Comparison of ENCODE assay signal across 8 cellular contexts in genomic region chr11:78350646-78351165, GRCh38.
DNase-seq lines count a peak whose midpoint lies in the region; ATAC-seq and TF ChIP-seq lines count a peak whose summit lies in the region.

No MANE protein-coding gene starts in this region.

- no peak overlapping the region for H4K8ac ChIP-seq in H9 (replicated peaks; ENCODE audit: insufficient read length, low read depth, low read length)

- peaks cover 0 to 74% of the 10 kb centered on the region in 2 donors for H3K4me1 ChIP-seq in right atrium auricular region
- peaks cover 13 to 22% (median 17%) of the 10 kb centered on the region in 3 donors for H3K4me1 ChIP-seq in skeletal muscle tissue (ENCODE audit: control insufficient read depth in 3 of 3, insufficient read depth in 3 of 3, low read length in 3 of 3)
- peaks cover 5% of the 10 kb centered on the region for H3K4me1 ChIP-seq in H9 (ENCODE audit: insufficient read depth, low read length)

- no peak overlapping the region for H2BK5ac ChIP-seq in H9 (ENCODE audit: insufficient read length, low read length)

- TF ChIP-seq CTCF in WTC11 (IDR thresholded peaks at IDR 0.05) (no peak), right atrium auricular region (IDR thresholded peaks at IDR 0.05) (no peak), H9 (conservative IDR thresholded peaks at IDR 0.05) (no peak)

- H3K27me3 Mint-ChIP-seq in WTC11 (ENCODE audit: low read depth) = no peaks in the 10 kb centered on the region; the same call in 1 of the 2 replicates
- peaks cover 13 to 25% of the 10 kb centered on the region in 2 donors for H3K27me3 Mint-ChIP-seq in effector memory CD8-positive, alpha-beta T cell
- no peaks in the 10 kb centered on the region; the same call in 1 of the 2 replicates for H3K27me3 Mint-ChIP-seq in H9 (ENCODE audit: low read depth)

- no peak overlapping the region for H2BK12ac ChIP-seq in H9 (ENCODE audit: insufficient read length, low read depth, low read length)

- whole genome bisulfite sequencing in H9 (ENCODE audit: extremely low coverage, insufficient read length, low lambda C conversion rate) = no CpG with 5 or more reads among the region's 7 CpGs

- no peak overlapping the region for H2AK5ac ChIP-seq in H9 (ENCODE audit: insufficient read length, low read length)

- peak; percentile 22; the same call in 1 of the 2 replicates for ATAC-seq in WTC11
- no peak for ATAC-seq in effector memory CD8-positive, alpha-beta T cell (replicated peaks)
- ATAC-seq in HG03457 (IDR thresholded peaks at IDR 0.05; ENCODE audit: unreplicated experiment) = no peak

- no peak overlapping the region for H3K56ac ChIP-seq in H9 (ENCODE audit: insufficient read length, low read depth, low read length)

- H3K27ac Mint-ChIP-seq in WTC11 (peak overlapping the region; percentile 30; the same call in 1 of the 2 replicates), H9 (peak overlapping the region in 1 of 3 experiments; percentile 78; a peak in 3 of 7 replicates)
- peak overlapping the region in 1 of 2 donors; percentile 21 for H3K27ac Mint-ChIP-seq in effector memory CD8-positive, alpha-beta T cell

- H3K9me3 ChIP-seq in right atrium auricular region = no peaks in the 10 kb centered on the region
- H3K9me3 ChIP-seq in skeletal muscle tissue (ENCODE audit: control insufficient read depth in 3 of 3, low read length in 3 of 3) = no peaks in the 10 kb centered on the region
- H3K9me3 ChIP-seq in H9 (ENCODE audit: control insufficient read depth, low read depth, low read length) = no peaks in the 10 kb centered on the region

- H3K27ac ChIP-seq in right atrium auricular region (peak overlapping the region; percentile 62 to 78), skeletal muscle tissue (ENCODE audit: low read depth, low read length) (peak overlapping the region; percentile 69), H9 (ENCODE audit: insufficient read length, low read depth, low read length) (no peak overlapping the region)

- H3K36me3 ChIP-seq in right atrium auricular region (no peaks in the 10 kb centered on the region), skeletal muscle tissue (ENCODE audit: control insufficient read depth in 3 of 3, insufficient read depth in 3 of 3, low read length in 3 of 3) (no peaks in the 10 kb centered on the region)

- no peak overlapping the region for H4K5ac ChIP-seq in H9 (ENCODE audit: insufficient read length, low read depth, low read length)

- no peaks in the 10 kb centered on the region for H3K9me3 Mint-ChIP-seq in WTC11
- no peaks in the 10 kb centered on the region for H3K9me3 Mint-ChIP-seq in effector memory CD8-positive, alpha-beta T cell
- no peaks in the 10 kb centered on the region for H3K9me3 Mint-ChIP-seq in H9

- no peak overlapping the region for H3K23ac ChIP-seq in H9 (ENCODE audit: insufficient read length, low read depth, low read length)

- H3K79me1 ChIP-seq in H9 (ENCODE audit: insufficient read depth, low read depth, low read length, poor library complexity, severe bottlenecking) = no peaks in the 10 kb centered on the region

- no peaks in the 10 kb centered on the region for H4K20me1 ChIP-seq in H9 (ENCODE audit: control insufficient read depth, insufficient read depth, insufficient read length)

- H3K36me3 Mint-ChIP-seq in WTC11 (no peaks in the 10 kb centered on the region), H9 (ENCODE audit: insufficient read depth in 1 of 3, low read depth in 3 of 3) (no peaks in the 10 kb centered on the region)
- H3K36me3 Mint-ChIP-seq in effector memory CD8-positive, alpha-beta T cell (ENCODE audit: insufficient read depth) = no peaks in the 10 kb centered on the region

- no peak overlapping the region for H2BK120ac ChIP-seq in H9 (ENCODE audit: low read depth, low read length, poor library complexity, severe bottlenecking)

- H3K9ac ChIP-seq in skeletal muscle tissue (ENCODE audit: low read depth in 1 of 3, low read length in 3 of 3) = peak overlapping the region in 1 of 3 donors; percentile 45
- H3K9ac ChIP-seq in H9 (ENCODE audit: extremely low read depth, insufficient read length, low read length) = no peak overlapping the region

- CTCF ChIA-PET in WTC11 (lab: Charles Lee) = interaction anchor here (0.7 to 1.3 kb wide), 4 partner anchors 15 to 122 kb away, joined by 3 read pairs; no protein-coding TSS in a partner anchor

- no peak overlapping the region for H2BK20ac ChIP-seq in H9 (ENCODE audit: low read depth, low read length, poor library complexity, severe bottlenecking)

- no peak overlapping the region for H3K4me2 ChIP-seq in H9 (ENCODE audit: insufficient read depth, insufficient read length, low read length)

- H2BK15ac ChIP-seq in H9 (ENCODE audit: low read depth, low read length) = no peak overlapping the region

- no peak overlapping the region for H3T11ph ChIP-seq in H9 (ENCODE audit: low read length)

- peaks cover 15% of the 10 kb centered on the region for H3K4me1 Mint-ChIP-seq in WTC11
- H3K4me1 Mint-ChIP-seq in effector memory CD8-positive, alpha-beta T cell (ENCODE audit: low read depth in 2 of 2) = peaks cover 2 to 3% of the 10 kb centered on the region in 2 donors
- H3K4me1 Mint-ChIP-seq in H9 = peaks cover 27 to 36% of the 10 kb centered on the region in 2 experiments

- no peak overlapping the region for H3K14ac ChIP-seq in H9 (ENCODE audit: insufficient read depth, low read length)

- H3K23me2 ChIP-seq in H9 (ENCODE audit: insufficient read length, low read depth, low read length, poor library complexity, severe bottlenecking) = no peaks in the 10 kb centered on the region

- H3K79me2 ChIP-seq in H9 (ENCODE audit: insufficient read depth, low read length) = no peaks in the 10 kb centered on the region

- H2AFZ ChIP-seq in H9 (ENCODE audit: low read length) = no peak overlapping the region

- H3K4me3 Mint-ChIP-seq in WTC11 (no peak overlapping the region), H9 (no peak overlapping the region)
- no peak overlapping the region for H3K4me3 Mint-ChIP-seq in effector memory CD8-positive, alpha-beta T cell

- H3K18ac ChIP-seq in H9 (ENCODE audit: insufficient read length, low read depth, low read length) = no peak overlapping the region

- POLR2A ChIA-PET in WTC11 (lab: Charles Lee) = no interaction called here

- H3K4ac ChIP-seq in H9 (ENCODE audit: low read depth, low read length) = no peak overlapping the region

- H3K27me3 ChIP-seq in right atrium auricular region = no peaks in the 10 kb centered on the region
- no peaks in the 10 kb centered on the region for H3K27me3 ChIP-seq in skeletal muscle tissue (ENCODE audit: control insufficient read depth in 3 of 3, insufficient read depth in 3 of 3, low read length in 3 of 3)
- H3K27me3 ChIP-seq in H9 (ENCODE audit: insufficient read depth, low read length) = no peaks in the 10 kb centered on the region

- DNase-seq in NCI-H2107 treated with DMSO at 0.1 percent for 48 hours (lab: John Stamatoyannopoulos, UW; ENCODE audit: unreplicated experiment) (peak; percentile 25), NCI-H2107 (lab: John Stamatoyannopoulos, UW) (no peak), WTC11 (ENCODE audit: low spot score) (no peak), right atrium auricular region (ENCODE audit: low spot score) (no peak), H9 (no peak)
- DNase-seq in effector memory CD8-positive, alpha-beta T cell = no peak

- H4K91ac ChIP-seq in H9 (ENCODE audit: insufficient read length, low read depth, low read length) = no peak overlapping the region

- H3K4me3 ChIP-seq in right atrium auricular region (peak overlapping the region in 1 of 2 donors; percentile 16), skeletal muscle tissue (ENCODE audit: low read length in 3 of 3) (peak overlapping the region in 1 of 3 donors; percentile 28)

TF ChIP-seq in WTC11, 78 proteins besides CTCF, POLR2A, EP300 and RAD21 (continues in another document):
- TF ChIP-seq ZBTB21 (CRISPR knock-in tag; IDR thresholded peaks at IDR 0.05; ENCODE audit: borderline replicate concordance) (no peak), AR (CRISPR knock-in tag; IDR thresholded peaks at IDR 0.05) (no peak), HMGA2 (CRISPR knock-in tag; IDR thresholded peaks at IDR 0.05) (no peak), GRHL2 (CRISPR knock-in tag; IDR thresholded peaks at IDR 0.05; ENCODE audit: insufficient replicate concordance, severe bottlenecking) (no peak), ZNF425 (CRISPR knock-in tag; conservative IDR thresholded peaks at IDR 0.05) (no peak), NR3C1 (CRISPR knock-in tag; conservative IDR thresholded peaks at IDR 0.05; ENCODE audit: low read depth) (no peak)
